ENCODE assay signal across 13 cellular contexts in genomic region chr1:15172405-15173259, GRCh38. TPM values are rescaled to one million over a fixed set of nuclear protein-coding genes. Genes with fewer than 3 reads are reported as not detected.
DNase-seq lines count a peak whose midpoint lies in the region; ATAC-seq and TF ChIP-seq lines count a peak whose summit lies in the region.
"Had no signal": no experiment of that assay in that cellular context is flagged by ENCODE, and none has a peak within 500 bp of the region (broad histone marks: within the 10 kb centered on the region; RNA-seq: fewer than 3 reads in every experiment).

No MANE protein-coding gene starts in this region.

- CTCF ChIA-PET in Calu3 (lab: Charles Lee), result interaction anchor here (0.7 kb wide), 2 partner anchors 19 to 78 kb away, joined by 3 to 6 read pairs; no protein-coding TSS in a partner anchor

- H3K27me3 Mint-ChIP-seq in Calu3 (ENCODE audit: unreplicated experiment), result no peaks in the 10 kb centered on the region
- peaks cover 67% of the 10 kb centered on the region for H3K27me3 Mint-ChIP-seq in T-helper 17 cell

- no peaks in the 10 kb centered on the region for H3K27me3 ChIP-seq in RWPE2 (ENCODE audit: insufficient read depth, poor library complexity, severe bottlenecking)

- H3K9me3 ChIP-seq in RWPE2 (ENCODE audit: severe bottlenecking) (no peaks in the 10 kb centered on the region), T-helper 17 cell (ENCODE audit: control insufficient read depth, low read length, poor library complexity, severe bottlenecking) (no peaks in the 10 kb centered on the region)

- peaks cover 82% of the 10 kb centered on the region for H3K4me1 Mint-ChIP-seq in Calu3 (ENCODE audit: low read depth, unreplicated experiment)
- H3K4me1 Mint-ChIP-seq in T-helper 17 cell, result peaks cover 8% of the 10 kb centered on the region

- no peaks in the 10 kb centered on the region for H3K36me3 ChIP-seq in RWPE2 (ENCODE audit: low read depth)

- TF ChIP-seq CTCF in Calu3 (IDR thresholded peaks at IDR 0.05; ENCODE audit: unreplicated experiment) (no peak), RWPE2 (IDR thresholded peaks at IDR 0.05; ENCODE audit: poor library complexity, severe bottlenecking) (no peak), epithelial cell of esophagus (IDR thresholded peaks at IDR 0.05; ENCODE audit: insufficient read depth, low read depth, low read length, missing control alignments) (no peak), omental fat pad (IDR thresholded peaks at IDR 0.05) (no peak)

- H3K4me3 Mint-ChIP-seq in Calu3 (ENCODE audit: low read depth, unreplicated experiment) (peak overlapping the region; percentile 16), T-helper 17 cell (no peak overlapping the region)
- H3K4me3 Mint-ChIP-seq: activated CD4-positive, alpha-beta T cell treated with anti-CD3 and anti-CD28 coated beads, Interleukin-2, amount 10 ng/mL, durations not matched to agents 7 days and 5 days had no signal

- no peaks in the 10 kb centered on the region for H3K9me3 Mint-ChIP-seq in Calu3 (ENCODE audit: low read depth, unreplicated experiment)
- H3K9me3 Mint-ChIP-seq: activated CD4-positive, alpha-beta T cell treated with anti-CD3 and anti-CD28 coated beads, Interleukin-2, amount 10 ng/mL, durations not matched to agents 7 days and 5 days had no signal

- H3K4me3 ChIP-seq in RWPE2 (ENCODE audit: severe bottlenecking) (no peak overlapping the region), epithelial cell of esophagus (ENCODE audit: low read length) (peak overlapping the region; percentile 16)

- H3K27ac Mint-ChIP-seq in Calu3 (ENCODE audit: unreplicated experiment), result peak overlapping the region; percentile 56
- no peak overlapping the region for H3K27ac Mint-ChIP-seq in T-helper 17 cell
- H3K27ac Mint-ChIP-seq: activated CD4-positive, alpha-beta T cell treated with anti-CD3 and anti-CD28 coated beads, Interleukin-2, amount 10 ng/mL, durations not matched to agents 7 days and 5 days had no signal

- DNase-seq in Calu3, result no peak
- no peak for DNase-seq in RWPE2 (ENCODE audit: low spot score)
- DNase-seq in epithelial cell of esophagus (ENCODE audit: low read depth), result peak; percentile 92
- DNase-seq in omental fat pad (ENCODE audit: low spot score), result no peak
- no peak for DNase-seq in NCI-H2227 (lab: John Stamatoyannopoulos, UW; ENCODE audit: unreplicated experiment)
- DNase-seq in SIG-M5 (lab: John Stamatoyannopoulos, UW), result no peak
- no peak for DNase-seq in T-helper 17 cell
- DNase-seq: activated CD4-positive, alpha-beta T cell treated with anti-CD3 and anti-CD28 coated beads, Interleukin-2, amount 10 ng/mL, durations not matched to agents 7 days and 5 days; activated effector memory CD4-positive, alpha-beta T cell treated with anti-CD3 and anti-CD28 coated beads, Interleukin-2, amount 50 U/mL, for 16 hours; cerebellar nuclear complex; NCI-H748 treated with DMSO at 0.1 percent for 48 hours had no signal

- intact Hi-C loops in Calu3 (cut with micrococcal nuclease; ENCODE audit: unreplicated experiment), result no loop called here

- peak; percentile 69 for ATAC-seq in RWPE2 (ENCODE audit: low read depth)
- ATAC-seq in omental fat pad (ENCODE audit: low FRiP score), result peak; percentile 60
- ATAC-seq in HG03460 (IDR thresholded peaks at IDR 0.05; ENCODE audit: unreplicated experiment), result no peak
- ATAC-seq in T-helper 17 cell, result no peak

- H3K36me3 Mint-ChIP-seq in Calu3 (ENCODE audit: insufficient read depth, unreplicated experiment) (peaks cover 47% of the 10 kb centered on the region), T-helper 17 cell (ENCODE audit: low read depth) (peaks cover 5% of the 10 kb centered on the region)

- no TSS peak for BruUV-seq in Calu3 (replicated peaks; lab: Mats Ljungman, UMichigan)

- H3K27ac ChIP-seq in RWPE2 (ENCODE audit: poor library complexity, severe bottlenecking), result peak overlapping the region; percentile 92
- H3K27ac ChIP-seq: HL-60 had no signal

- peaks cover 45% of the 10 kb centered on the region for H3K4me1 ChIP-seq in RWPE2 (ENCODE audit: insufficient read depth, poor library complexity, severe bottlenecking)

RNA-seq across cellular contexts. Expression of gene TMEM51, which starts 19.1 kb away (rescaled TPM):
- total RNA-seq in Calu3 (2022) (43.6 and 47.6 TPM in 2 replicates), omental fat pad (1 to 10 TPM; 3.3 to 8.6 (median 4.4) TPM), T-helper 17 cell (not detected)
- total RNA-seq: activated CD4-positive, alpha-beta T cell treated with anti-CD3 and anti-CD28 coated beads, Interleukin-2, amount 10 ng/mL, durations not matched to agents 7 days and 5 days had no signal

Comparison
In these comparisons a context has a peak if more than half of its experiments do, and no peak if none do; other contexts are left out.
1. ATAC-seq: peak in RWPE2 (single experiment) and omental fat pad (single experiment); none in HG03460 (single experiment) and T-helper 17 cell (single experiment).
2. RNA of gene TMEM51, which starts 19.1 kb away (total RNA-seq): 43.6 to 47.6 TPM in Calu3 and 3.3 to 8.6 TPM in omental fat pad; not detected in T-helper 17 cell; every median in the first group is over 4 times any median in the second.